ENCODE assay signal across 27 cellular contexts in the genomic region with DNA sequence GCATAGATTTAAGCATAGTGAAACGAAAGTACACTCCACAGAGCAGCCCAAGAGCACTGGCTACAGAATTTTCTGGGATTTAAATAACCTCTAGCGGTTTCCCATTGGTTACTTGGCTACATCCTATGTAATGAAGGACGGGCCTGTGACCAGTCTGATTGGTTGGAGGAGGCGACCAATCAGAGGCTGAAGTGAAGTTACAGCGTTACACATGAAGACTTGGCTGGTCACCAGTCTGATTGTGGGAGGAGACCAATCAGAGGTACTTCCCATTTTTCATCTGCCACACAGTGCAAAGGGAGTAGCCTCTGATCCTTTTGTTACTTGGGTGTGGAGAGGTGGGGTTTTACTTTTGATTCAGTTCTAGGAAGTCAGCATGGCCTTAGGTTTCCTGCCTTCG.
DNase-seq lines count a peak whose midpoint lies in the region; ATAC-seq, FAIRE-seq and TF ChIP-seq lines count a peak whose summit lies in the region.
"Had no signal": no experiment of that assay in that cellular context is flagged by ENCODE, and none has a peak within 500 bp of the region (broad histone marks: within the 10 kb centered on the region; RNA-seq: fewer than 3 reads in every experiment).

No MANE protein-coding gene starts in this region.

- no peaks in the 10 kb centered on the region for H3K36me3 ChIP-seq in GM23248 (ENCODE audit: low read depth)
- no peaks in the 10 kb centered on the region for H3K36me3 ChIP-seq in PC-9 (ENCODE audit: low read depth)
- H3K36me3 ChIP-seq: gastrocnemius medialis, ovary, upper lobe of right lung had no signal

- H4K20me1 ChIP-seq in GM23248 (ENCODE audit: insufficient read depth) (no peaks in the 10 kb centered on the region), PC-9 (ENCODE audit: insufficient read depth) (no peaks in the 10 kb centered on the region)

- in situ Hi-C loops in GM23248 (cut with MboI) = no loop called here

- DNase-seq in GM23248 = peak; percentile 5
- peak; percentile 1 for DNase-seq in LNCaP clone FGC (ENCODE audit: low read depth)
- no peak for DNase-seq in PC-9
- DNase-seq in fibroblast of the aortic adventitia (ENCODE audit: low read depth) = peak; percentile 12
- no peak for DNase-seq in GM12892 (ENCODE audit: insufficient read length)
- no peak for DNase-seq in stimulated activated naive CD8-positive, alpha-beta T cell treated with anti-CD3 and anti-CD28 coated beads, Interleukin-15, Interleukin-2, amounts not matched to agents 100 U/mL and 50 U/mL, for 24 hours
- DNase-seq: activated CD4-positive, alpha-beta T cell treated with anti-CD3 and anti-CD28 coated beads, Interleukin-2, amount 10 ng/mL, durations not matched to agents 24 days and 14 days; activated naive CD8-positive, alpha-beta T cell treated with anti-CD3 and anti-CD28 coated beads, Interleukin-2, amount 50 U/mL, for 24 hours; activated T-cell treated with anti-CD3 and anti-CD28 coated beads, Interleukin-2, amount 50 U/mL, for 48 hours; CD4-positive, CD25-positive, alpha-beta regulatory T cell; cerebellar nuclear complex; dorsolateral prefrontal cortex; EL; gastrocnemius medialis; left cardiac atrium; NCI-H1092 treated with DMSO at 0.1 percent for 48 hours; NCI-H187; NCI-H2171 treated with DMSO at 0.1 percent for 48 hours; NCI-H524 treated with DMSO at 0.1 percent for 48 hours; ovary; small intestine; stimulated activated CD4-positive, alpha-beta T cell treated with anti-CD3 and anti-CD28 coated beads, Interleukin-2, amount 100 ng/mL, for 24 hours; T-helper 2 cell; upper lobe of right lung had no signal

- H2AFZ ChIP-seq in GM23248 = no peak overlapping the region
- 0 out of 2 replicates have a peak overlapping the region, but pooled peaks have one; percentile 15 for H2AFZ ChIP-seq in PC-9

- CTCF ChIA-PET in PC-9 (lab: Charles Lee) = no interaction called here

- TF ChIP-seq POLR2A in GM12892 (IDR thresholded peaks at IDR 0.05; ENCODE audit: low read depth, low read length) = no peak

- H3K27ac ChIP-seq in GM23248 (no peak overlapping the region), PC-9 (no peak overlapping the region)
- H3K27ac ChIP-seq: dorsolateral prefrontal cortex, gastrocnemius medialis, ovary, upper lobe of right lung had no signal

- no peak for ATAC-seq in HG03135 (IDR thresholded peaks at IDR 0.05; ENCODE audit: unreplicated experiment)
- ATAC-seq in stimulated activated naive CD8-positive, alpha-beta T cell treated with anti-CD3 and anti-CD28 coated beads, Interleukin-15, Interleukin-2, amounts not matched to agents 100 U/mL and 50 U/mL, for 24 hours = no peak
- ATAC-seq: activated naive CD8-positive, alpha-beta T cell treated with anti-CD3 and anti-CD28 coated beads, Interleukin-2, amount 50 U/mL, for 24 hours; gastrocnemius medialis; left cardiac atrium; SK-N-SH treated with all-trans-retinoic acid at 6 μM for 48 hours; upper lobe of right lung had no signal

- H3K27me3 ChIP-seq in GM23248 (replicated peaks; ENCODE audit: insufficient read depth) (no peaks in the 10 kb centered on the region), PC-9 (ENCODE audit: insufficient read depth, low read depth) (no peaks in the 10 kb centered on the region)
- H3K27me3 ChIP-seq: dorsolateral prefrontal cortex, gastrocnemius medialis, ovary, upper lobe of right lung had no signal

- no peaks in the 10 kb centered on the region for H3K9me2 ChIP-seq in GM23248 (ENCODE audit: insufficient read depth)
- H3K9me2 ChIP-seq in PC-9 (ENCODE audit: insufficient read depth) = no peaks in the 10 kb centered on the region

- H3K79me2 ChIP-seq in GM23248 (ENCODE audit: insufficient read depth) = no peaks in the 10 kb centered on the region
- no peaks in the 10 kb centered on the region for H3K79me2 ChIP-seq in PC-9 (ENCODE audit: low read depth)

- H3K4me2 ChIP-seq in GM23248 (ENCODE audit: unreplicated experiment) = no peak overlapping the region
- peak overlapping the region; percentile 45 for H3K4me2 ChIP-seq in PC-9

- BruUV-seq in PC-9 (replicated peaks; lab: Mats Ljungman, UMichigan) = no TSS peak

- H3K9me3 ChIP-seq in GM23248 (ENCODE audit: low read depth) = no peaks in the 10 kb centered on the region
- H3K9me3 ChIP-seq in PC-9 (ENCODE audit: insufficient read depth, low read depth) = no peaks in the 10 kb centered on the region
- H3K9me3 ChIP-seq: gastrocnemius medialis, ovary, upper lobe of right lung had no signal

- no peak overlapping the region for H3K4me3 ChIP-seq in GM23248
- no peak overlapping the region for H3K4me3 ChIP-seq in LNCaP clone FGC (ENCODE audit: low read depth, low read length)
- H3K4me3 ChIP-seq in PC-9 = peak overlapping the region; percentile 28
- H3K4me3 ChIP-seq in fibroblast of the aortic adventitia (ENCODE audit: low read depth, low read length) = no peak overlapping the region
- H3K4me3 ChIP-seq: dorsolateral prefrontal cortex, gastrocnemius medialis, ovary, upper lobe of right lung had no signal

- intact Hi-C loops in PC-9 (cut with micrococcal nuclease; ENCODE audit: unreplicated experiment) = no loop called here

- no peaks in the 10 kb centered on the region for H3F3A ChIP-seq in GM23248 (ENCODE audit: insufficient read depth)
- no peaks in the 10 kb centered on the region for H3F3A ChIP-seq in PC-9 (ENCODE audit: insufficient read depth, low read depth)

- 39 to 50% methylated on average over 6 of the region's 6 CpGs for WGBS in GM23248 (ENCODE audit: low coverage in 1 of 2, low lambda C conversion rate in 2 of 2, missing lambda C conversion rate in 2 of 2), 2 experiments

- H3K4me1 ChIP-seq in GM23248 (ENCODE audit: insufficient read depth) (no peaks in the 10 kb centered on the region), PC-9 (replicated peaks; ENCODE audit: insufficient read depth) (no peaks in the 10 kb centered on the region)
- H3K4me1 ChIP-seq: gastrocnemius medialis, upper lobe of right lung had no signal

- no peak for FAIRE-seq in GM12892 (lab: Jason Lieb, UNC)
- FAIRE-seq: H54, small intestine had no signal

- POLR2A ChIA-PET in PC-9 (lab: Charles Lee; ENCODE audit: unreplicated experiment) = no interaction called here

- no peak overlapping the region for H3K9ac ChIP-seq in GM23248

- TF ChIP-seq CTCF in LNCaP clone FGC (IDR thresholded peaks at IDR 0.05; ENCODE audit: control insufficient read depth, extremely low read depth, insufficient read depth) = no peak
- TF ChIP-seq CTCF in PC-9 (conservative IDR thresholded peaks at IDR 0.05) = no peak
- TF ChIP-seq CTCF in fibroblast of the aortic adventitia (IDR thresholded peaks at IDR 0.05; ENCODE audit: insufficient read depth, low read length) = no peak

Comparison
In these comparisons a context has a peak if more than half of its experiments do, and no peak if none do; other contexts are left out.
1. DNase-seq: peak in GM23248 (single experiment), LNCaP clone FGC (single experiment) and fibroblast of the aortic adventitia (single experiment); none in PC-9 (0 of 2), GM12892 (single experiment) and stimulated activated naive CD8-positive, alpha-beta T cell treated with anti-CD3 and anti-CD28 coated beads, Interleukin-15, Interleukin-2, amounts not matched to agents 100 U/mL and 50 U/mL, for 24 hours (single experiment).